ENCODE assay signal across 8 cellular contexts in genomic region chr15:43800286-43801136, GRCh38. TPM values are rescaled to one million over a fixed set of nuclear protein-coding genes. Genes with fewer than 3 reads are reported as not detected.
DNase-seq lines count a peak whose midpoint lies in the region; ATAC-seq and TF ChIP-seq lines count a peak whose summit lies in the region.

TSS of gene HYPK (plus strand) at chr15:43800599. CDS start at chr15:43800623, 24 bp downstream.

- peaks cover 8% of the 10 kb centered on the region for H3K79me1 ChIP-seq in trophoblast cell (ENCODE audit: low read length)

- H2AK5ac ChIP-seq in trophoblast cell (ENCODE audit: low read length): peak within 1 kb of the TSS; percentile 40

- peak within 1 kb of the TSS; percentile 48 for H2BK5ac ChIP-seq in trophoblast cell (ENCODE audit: low read depth, low read length, poor library complexity)

- TF ChIP-seq CTCF in HFF-Myc (IDR thresholded peaks at IDR 0.05; ENCODE audit: low read depth, low read length, missing control alignments) (no peak), tibial nerve (IDR thresholded peaks at IDR 0.05) (no peak)

- H3K27ac ChIP-seq in trophoblast cell (ENCODE audit: low read depth, low read length) (peak within 1 kb of the TSS; percentile 31), tibial nerve (peak within 1 kb of the TSS; percentile 83 to 98 (median 95))

- H3K23ac ChIP-seq in trophoblast cell (ENCODE audit: low read length): no peak within 1 kb of the TSS

- peaks cover 25 to 46% of the 10 kb centered on the region in 2 experiments for H3K36me3 ChIP-seq in trophoblast cell (ENCODE audit: control insufficient read depth in 1 of 2, insufficient read depth in 2 of 2, low read length in 2 of 2)
- peaks cover 4 to 81% (median 19%) of the 10 kb centered on the region in 3 donors for H3K36me3 ChIP-seq in tibial nerve

- H2AFZ ChIP-seq in trophoblast cell (ENCODE audit: insufficient read depth, low read length, poor library complexity): peak within 1 kb of the TSS; percentile 50

- peak within 1 kb of the TSS; percentile 32 for H2BK12ac ChIP-seq in trophoblast cell (ENCODE audit: low read length)

- peaks cover 3% of the 10 kb centered on the region for H3K79me2 ChIP-seq in trophoblast cell (ENCODE audit: control insufficient read depth, insufficient read depth, low read length, poor library complexity)

- ATAC-seq in Right ventricle myocardium superior (ENCODE audit: poor library complexity): peak; percentile 94

- H3K4me3 ChIP-seq in HFF-Myc (replicated peaks; ENCODE audit: low read depth, low read length): peak within 1 kb of the TSS; percentile 96
- H3K4me3 ChIP-seq in trophoblast cell (ENCODE audit: low read depth, low read length): peak within 1 kb of the TSS; percentile 91
- peak within 1 kb of the TSS; percentile 65 to 85 (median 72) for H3K4me3 ChIP-seq in tibial nerve

- peak within 1 kb of the TSS; percentile 80 for H3K9ac ChIP-seq in trophoblast cell (ENCODE audit: low read length)

- H4K8ac ChIP-seq in trophoblast cell (ENCODE audit: low read depth, low read length): peak within 1 kb of the TSS; percentile 69

- peak; percentile 57 to 93 for TF ChIP-seq POLR2A in tibial nerve (IDR thresholded peaks at IDR 0.05)

- TF ChIP-seq EP300 in tibial nerve (IDR thresholded peaks at IDR 0.05): peak; percentile 93 to 96

- peaks cover 2% of the 10 kb centered on the region for H3K9me3 ChIP-seq in trophoblast cell (ENCODE audit: insufficient read depth, low read depth, low read length)
- H3K9me3 ChIP-seq in tibial nerve: no peaks in the 10 kb centered on the region

- H4K12ac ChIP-seq in trophoblast cell (ENCODE audit: low read depth, low read length): peak within 1 kb of the TSS; percentile 88

- peak within 1 kb of the TSS; percentile 71 for H3K4me2 ChIP-seq in trophoblast cell (ENCODE audit: low read length)

- no peaks in the 10 kb centered on the region for H3K27me3 ChIP-seq in trophoblast cell (ENCODE audit: insufficient read depth, low read length)
- H3K27me3 ChIP-seq in tibial nerve: no peaks in the 10 kb centered on the region

- WGBS in trophoblast cell (ENCODE audit: extremely low coverage, insufficient coverage, insufficient read length): no CpG with 5 or more reads among the region's 44 CpGs
- WGBS in tibial nerve, 2 donors: 6% methylated on average over 44 of the region's 44 CpGs

- peak within 1 kb of the TSS; percentile 73 for H4K91ac ChIP-seq in trophoblast cell (ENCODE audit: low read depth, low read length)

- peak within 1 kb of the TSS; percentile 38 for H3K4ac ChIP-seq in trophoblast cell (ENCODE audit: low read depth, low read length)

- peak within 1 kb of the TSS; percentile 1 for H2BK120ac ChIP-seq in trophoblast cell (ENCODE audit: insufficient read depth, low read length, poor library complexity)

- H3K4me1 ChIP-seq in trophoblast cell (ENCODE audit: control insufficient read depth in 1 of 2, insufficient read depth in 2 of 2, low read length in 2 of 2): peaks cover 6 to 9% of the 10 kb centered on the region in 2 experiments
- peaks cover 0 to 56% (median 13%) of the 10 kb centered on the region in 4 donors for H3K4me1 ChIP-seq in tibial nerve

- peak within 1 kb of the TSS; percentile 44 for H3K18ac ChIP-seq in trophoblast cell (ENCODE audit: low read length)

- H3K14ac ChIP-seq in trophoblast cell (ENCODE audit: low read length): peak within 1 kb of the TSS; percentile 70

- peak; percentile 80 for DNase-seq in GM04504 (ENCODE audit: low read depth)
- DNase-seq in HFF-Myc (ENCODE audit: extremely low read depth, low read depth): peak; percentile 60
- DNase-seq in NCI-H1092 treated with DMSO at 0.1 percent for 48 hours (lab: John Stamatoyannopoulos, UW): peak; percentile 77
- DNase-seq in SW480 (ENCODE audit: low spot score): peak; percentile 81
- peak; percentile 81 for DNase-seq in activated naive CD8-positive, alpha-beta T cell treated with anti-CD3 and anti-CD28 coated beads, Interleukin-2, amount 50 U/mL, for 16 hours (ENCODE audit: low read depth, low spot score)
- DNase-seq in Right ventricle myocardium superior: peak; percentile 97
- DNase-seq in trophoblast cell: peak; percentile 86 to 87
- peak; percentile 91 to 96 for DNase-seq in tibial nerve (ENCODE audit: low spot score in 2 of 2)

- intact Hi-C loops in Right ventricle myocardium superior (cut with DNase I): no loop called here

RNA-seq across cellular contexts. Expression of gene HYPK, which starts in this region (rescaled TPM):
- 9.4 TPM for total RNA-seq in Right ventricle myocardium superior
- polyA plus RNA-seq in trophoblast cell (2013): 134 TPM in 2 replicates
- 10 to 100 TPM in 3 of 4 donors, 1 to 10 TPM in 1; 7.5 to 27.6 (median 12.1) TPM for total RNA-seq in tibial nerve

Comparison
In these comparisons a context has a peak if more than half of its experiments do, and no peak if none do; other contexts are left out.
1. Peak in every context shown above with its lines: DNase-seq, ATAC-seq, H3K4me3 ChIP-seq and H3K27ac ChIP-seq.